In genomic region chr7:142556745-142557144, GRCh38 we compare ENCODE assay signal across 8 cellular contexts.
DNase-seq lines count a peak whose midpoint lies in the region; ATAC-seq and TF ChIP-seq lines count a peak whose summit lies in the region.

No MANE protein-coding gene starts in this region.

- no peak overlapping the region for H3K27ac ChIP-seq in colonic mucosa

- no peaks in the 10 kb centered on the region for H3K4me1 ChIP-seq in colonic mucosa

- H3K9ac ChIP-seq in colonic mucosa (ENCODE audit: low read depth in 2 of 2, low read length in 2 of 2): no peak overlapping the region

- no peak for TF ChIP-seq CTCF in natural killer cell (IDR thresholded peaks at IDR 0.05)
- no peak for TF ChIP-seq CTCF in colonic mucosa (IDR thresholded peaks at IDR 0.05)

- DNase-seq in GM04504 (ENCODE audit: low read depth) (peak; percentile 97), NCI-H460 (ENCODE audit: extremely low read depth, low read depth) (peak; percentile 80), dedifferentiated amniotic fluid mesenchymal stem cell (ENCODE audit: extremely low spot score) (peak; percentile 88), natural killer cell (no peak), colonic mucosa (no peak), hypothalamus (lab: John Stamatoyannopoulos, UW) (no peak), D341Med (ENCODE audit: low spot score) (no peak)

- H3K4me1 Mint-ChIP-seq in natural killer cell: peaks cover 5 to 6% of the 10 kb centered on the region in 2 donors

- peaks cover 3 to 9% of the 10 kb centered on the region in 2 donors for H3K27me3 Mint-ChIP-seq in natural killer cell (ENCODE audit: low read depth in 2 of 2)

- H3K27ac Mint-ChIP-seq in natural killer cell: no peak overlapping the region

- no peaks in the 10 kb centered on the region for H3K36me3 ChIP-seq in colonic mucosa

- no peak overlapping the region for H3K4me3 Mint-ChIP-seq in natural killer cell

- ATAC-seq in natural killer cell (peak in 2 of 3 donors; percentile 46 to 52), HG03439 (IDR thresholded peaks at IDR 0.05; ENCODE audit: unreplicated experiment) (no peak)

- intact Hi-C loops in natural killer cell (cut with micrococcal nuclease) (no loop called here), colonic mucosa (cut with DNase I) (no loop called here)

- no peaks in the 10 kb centered on the region for H3K27me3 ChIP-seq in colonic mucosa

- H3K9me3 Mint-ChIP-seq in natural killer cell: no peaks in the 10 kb centered on the region

- no peaks in the 10 kb centered on the region for H3K36me3 Mint-ChIP-seq in natural killer cell

- no peaks in the 10 kb centered on the region for H3K9me3 ChIP-seq in colonic mucosa

- H3K4me3 ChIP-seq in colonic mucosa: no peak overlapping the region

Comparison
In these comparisons a context has a peak if more than half of its experiments do, and no peak if none do; other contexts are left out.
1. DNase-seq: peak in GM04504 (single experiment), NCI-H460 (single experiment) and dedifferentiated amniotic fluid mesenchymal stem cell (single experiment); none in natural killer cell (single experiment), colonic mucosa (single experiment), hypothalamus (0 of 51) and D341Med (single experiment).